Comparison of ENCODE assay signal across 8 cellular contexts in the genomic region with DNA sequence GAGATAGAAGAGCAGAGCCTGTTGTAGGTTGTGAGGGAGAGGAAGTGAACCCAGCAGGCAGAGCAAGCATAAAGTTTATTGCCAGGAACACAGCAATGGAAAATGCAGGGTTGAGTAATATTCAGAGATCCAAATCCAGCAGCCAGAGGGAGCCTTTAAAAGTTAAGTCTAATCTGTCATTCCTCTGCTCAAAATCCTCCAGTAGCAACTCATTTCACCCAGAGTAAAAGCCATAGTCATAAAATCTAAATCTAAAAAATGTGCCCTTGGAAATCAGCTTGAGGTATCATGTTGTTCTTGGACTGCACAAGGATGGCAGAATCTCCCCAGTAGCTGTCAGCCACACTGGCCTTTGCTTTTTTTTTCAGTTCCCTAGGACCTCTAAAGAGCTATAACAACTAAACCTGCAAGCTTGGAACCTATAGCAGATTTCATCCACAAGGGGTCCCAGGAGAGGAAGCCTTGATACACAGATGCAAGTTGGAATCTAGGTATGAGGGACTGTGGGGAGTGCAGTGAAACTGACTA.
DNase-seq lines count a peak whose midpoint lies in the region; ATAC-seq lines count a peak whose summit lies in the region.

No MANE protein-coding gene starts in this region.

- ATAC-seq in activated CD8-positive, alpha-beta memory T cell treated with anti-CD3 and anti-CD28 coated beads, Interleukin-2, amount 10 ng/mL, durations not matched to agents 7 days and 5 days: no peak

- H3K4me1 Mint-ChIP-seq in activated CD8-positive, alpha-beta memory T cell treated with anti-CD3 and anti-CD28 coated beads, Interleukin-2, amount 10 ng/mL, durations not matched to agents 7 days and 5 days: no peaks in the 10 kb centered on the region

- H3K4me3 ChIP-seq in H7 (ENCODE audit: insufficient read depth, low read depth, low read length): no peak overlapping the region

- no peaks in the 10 kb centered on the region for H3K36me3 ChIP-seq in H7 (replicated peaks; ENCODE audit: control insufficient read depth, insufficient read depth, low read length)

- H3K9me3 Mint-ChIP-seq in activated CD8-positive, alpha-beta memory T cell treated with anti-CD3 and anti-CD28 coated beads, Interleukin-2, amount 10 ng/mL, durations not matched to agents 7 days and 5 days (ENCODE audit: low read depth): no peaks in the 10 kb centered on the region

- CTCF ChIA-PET in activated CD8-positive, alpha-beta memory T cell treated with anti-CD3 and anti-CD28 coated beads, Interleukin-2, amount 10 ng/mL, durations not matched to agents 7 days and 5 days (lab: Charles Lee): interaction anchor here (1.3 kb wide), 1 partner anchor 68 kb away, joined by 3 read pairs; no protein-coding TSS in a partner anchor

- H3K36me3 Mint-ChIP-seq in activated CD8-positive, alpha-beta memory T cell treated with anti-CD3 and anti-CD28 coated beads, Interleukin-2, amount 10 ng/mL, durations not matched to agents 7 days and 5 days: no peaks in the 10 kb centered on the region

- H3K27ac Mint-ChIP-seq in activated CD8-positive, alpha-beta memory T cell treated with anti-CD3 and anti-CD28 coated beads, Interleukin-2, amount 10 ng/mL, durations not matched to agents 7 days and 5 days: no peak overlapping the region

- peaks cover 35% of the 10 kb centered on the region for H3K27me3 Mint-ChIP-seq in activated CD8-positive, alpha-beta memory T cell treated with anti-CD3 and anti-CD28 coated beads, Interleukin-2, amount 10 ng/mL, durations not matched to agents 7 days and 5 days

- H3K27me3 ChIP-seq in H7 (ENCODE audit: control insufficient read depth, insufficient read depth, low read length): no peaks in the 10 kb centered on the region

- DNase-seq in EH (ENCODE audit: low read depth) (peak; percentile 83), H7 (peak; percentile 73), RPMI8226 (peak; percentile 45), germinal center (ENCODE audit: low spot score) (peak; percentile 19), retina (peak; percentile 26), OCI-M2 (lab: John Stamatoyannopoulos, UW; ENCODE audit: unreplicated experiment) (no peak)
- no peak for DNase-seq in activated CD8-positive, alpha-beta memory T cell treated with anti-CD3 and anti-CD28 coated beads, Interleukin-2, amount 10 ng/mL, durations not matched to agents 7 days and 5 days
- DNase-seq in activated effector memory CD4-positive, alpha-beta T cell treated with Interleukin-2 at 50 U/mL for 16 hours: no peak

- no peak overlapping the region for H3K4me3 Mint-ChIP-seq in activated CD8-positive, alpha-beta memory T cell treated with anti-CD3 and anti-CD28 coated beads, Interleukin-2, amount 10 ng/mL, durations not matched to agents 7 days and 5 days

Comparison
In these comparisons a context has a peak if more than half of its experiments do, and no peak if none do; other contexts are left out.
1. DNase-seq: peak in EH (single experiment), H7 (single experiment), RPMI8226 (single experiment), germinal center (single experiment) and retina (single experiment); none in activated CD8-positive, alpha-beta memory T cell treated with anti-CD3 and anti-CD28 coated beads, Interleukin-2, amount 10 ng/mL, durations not matched to agents 7 days and 5 days (single experiment), OCI-M2 (single experiment) and activated effector memory CD4-positive, alpha-beta T cell treated with Interleukin-2 at 50 U/mL for 16 hours (single experiment).